In genomic region chr13:110479215-110479545, GRCh38 we compare ENCODE assay signal across 24 cellular contexts.
DNase-seq lines count a peak whose midpoint lies in the region; ATAC-seq and TF ChIP-seq lines count a peak whose summit lies in the region.
"Had no signal": no experiment of that assay in that cellular context is flagged by ENCODE, and none has a peak within 500 bp of the region (broad histone marks: within the 10 kb centered on the region; RNA-seq: fewer than 3 reads in every experiment).

No MANE protein-coding gene starts in this region.

- ATAC-seq in Right ventricle myocardium inferior = no peak
- peak; percentile 35 for ATAC-seq in foreskin keratinocyte
- ATAC-seq in sciatic nerve = peak; percentile 20
- ATAC-seq in aorta (ENCODE audit: low FRiP score) = peak; percentile 4
- ATAC-seq in mucosa of descending colon = no peak
- ATAC-seq: activated CD4-positive, CD25-positive, alpha-beta regulatory T cell treated with anti-CD3 and anti-CD28 coated beads, Interleukin-2, amount 50 U/mL, for 24 hours; activated CD8-positive, alpha-beta T cell treated with anti-CD3 and anti-CD28 coated beads for 36 hours; stimulated activated naive CD8-positive, alpha-beta T cell treated with anti-CD3 and anti-CD28 coated beads, Interleukin-15, amount 100 ng/mL, for 72 hours; T-cell had no signal

- intact Hi-C loops in left ventricle myocardium inferior (cut with micrococcal nuclease) = no loop called here
- intact Hi-C loops in Right ventricle myocardium inferior (cut with DNase I) = no loop called here
- intact Hi-C loops in sciatic nerve (cut with DNase I) = no loop called here
- intact Hi-C loops in aorta (cut with DNase I) = no loop called here
- intact Hi-C loops in mucosa of descending colon (cut with DNase I, micrococcal nuclease) = no loop called here

- H3K9me3 ChIP-seq in left ventricle myocardium inferior (replicated peaks) = no peaks in the 10 kb centered on the region
- H3K9me3 ChIP-seq in aorta (ENCODE audit: control insufficient read depth, low read length) = no peaks in the 10 kb centered on the region
- no peaks in the 10 kb centered on the region for H3K9me3 ChIP-seq in mucosa of descending colon
- H3K9me3 ChIP-seq: SJSA1 had no signal

- 88 to 89% methylated on average over 6 of the region's 6 CpGs for WGBS in aorta, 2 donors

- H3K27me3 ChIP-seq in left ventricle myocardium inferior (ENCODE audit: low read depth) = no peaks in the 10 kb centered on the region
- H3K27me3 ChIP-seq in foreskin keratinocyte = no peaks in the 10 kb centered on the region
- H3K27me3 ChIP-seq in aorta (ENCODE audit: control insufficient read depth in 1 of 2, insufficient read depth in 2 of 2, low read length in 1 of 2) = no peaks in the 10 kb centered on the region

- H3K36me3 ChIP-seq in left ventricle myocardium inferior = peaks cover 82% of the 10 kb centered on the region
- peaks cover 2 to 11% of the 10 kb centered on the region in 2 donors for H3K36me3 ChIP-seq in aorta (ENCODE audit: control insufficient read depth in 1 of 2, insufficient read depth in 2 of 2, low read length in 1 of 2)
- no peaks in the 10 kb centered on the region for H3K36me3 ChIP-seq in mucosa of descending colon (ENCODE audit: low read depth)

- H3K4me1 ChIP-seq in left ventricle myocardium inferior (peaks cover 29% of the 10 kb centered on the region), foreskin keratinocyte (no peaks in the 10 kb centered on the region), aorta (ENCODE audit: control insufficient read depth in 1 of 2, insufficient read depth in 2 of 2, low read length in 2 of 2) (no peaks in the 10 kb centered on the region), mucosa of descending colon (ENCODE audit: low read depth) (no peaks in the 10 kb centered on the region)
- H3K4me1 ChIP-seq: SJSA1 had no signal

- no peak for TF ChIP-seq CTCF in left ventricle myocardium inferior (IDR thresholded peaks at IDR 0.05; ENCODE audit: borderline replicate concordance)
- TF ChIP-seq CTCF in foreskin keratinocyte (conservative IDR thresholded peaks at IDR 0.05) = no peak
- TF ChIP-seq CTCF in mucosa of descending colon (IDR thresholded peaks at IDR 0.05) = no peak

- no peak overlapping the region for H3K4me3 ChIP-seq in left ventricle myocardium inferior
- no peak overlapping the region for H3K4me3 ChIP-seq in aorta (ENCODE audit: low read length in 2 of 2)
- no peak overlapping the region for H3K4me3 ChIP-seq in mucosa of descending colon
- H3K4me3 ChIP-seq: SJSA1 had no signal

- H3K27ac ChIP-seq in left ventricle myocardium inferior (replicated peaks) (peak overlapping the region; percentile 4), foreskin keratinocyte (no peak overlapping the region), aorta (ENCODE audit: low read depth in 1 of 2, low read length in 2 of 2) (no peak overlapping the region)
- H3K27ac ChIP-seq: 22Rv1, epithelial cell of prostate, SJSA1 had no signal

- DNase-seq in left ventricle myocardium inferior (no peak), Right ventricle myocardium inferior (ENCODE audit: missing footprints) (no peak), foreskin keratinocyte (no peak), sciatic nerve (ENCODE audit: low spot score) (no peak), aorta (no peak), mucosa of descending colon (no peak), GM19238 (ENCODE audit: insufficient read length, low spot score) (no peak)
- no peak for DNase-seq in activated CD4-positive, CD25-positive, alpha-beta regulatory T cell (lab: John Stamatoyannopoulos, UW)
- DNase-seq: activated CD8-positive, alpha-beta T cell treated with anti-CD3 and anti-CD28 coated beads for 36 hours; CD4-positive, alpha-beta memory T cell; foreskin fibroblast; GOT3; hypothalamus; NCI-H187 treated with DMSO at 0.1 percent for 48 hours; NCI-H526; occipital lobe; retina; stimulated activated CD4-positive, alpha-beta T cell treated with anti-CD3 and anti-CD28 coated beads, Interleukin-4, amount 100 ng/mL, for 4 hours; stimulated activated naive CD8-positive, alpha-beta T cell treated with anti-CD3 and anti-CD28 coated beads, Interleukin-15, amount 100 ng/mL, for 72 hours; T-cell had no signal

Comparison
In these comparisons a context has a peak if more than half of its experiments do, and no peak if none do; other contexts are left out.
1. ATAC-seq: peak in foreskin keratinocyte (single experiment), sciatic nerve (single experiment) and aorta (single experiment); none in Right ventricle myocardium inferior (single experiment) and mucosa of descending colon (single experiment).